ENCODE assay signal across 9 cellular contexts in the genomic region with DNA sequence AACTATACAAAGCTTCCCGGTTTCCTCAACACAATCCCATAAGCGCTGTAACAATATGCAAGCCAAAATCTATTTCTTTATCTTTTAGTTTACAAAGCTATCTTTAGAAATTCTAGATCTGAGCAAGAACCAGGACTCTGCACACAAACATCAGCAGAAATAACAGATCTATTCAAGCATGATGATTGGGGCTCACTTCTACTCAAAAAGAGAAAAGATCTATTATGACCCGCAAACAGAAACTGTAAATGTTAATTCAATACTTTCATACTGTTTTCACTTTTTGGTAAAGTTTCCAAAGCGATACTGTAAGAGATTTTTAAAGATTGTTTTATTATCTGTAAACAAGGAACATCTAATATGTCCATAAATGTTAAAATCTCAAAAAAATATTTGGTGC.
DNase-seq lines count a peak whose midpoint lies in the region; ATAC-seq and TF ChIP-seq lines count a peak whose summit lies in the region.
"Had no signal": no experiment of that assay in that cellular context is flagged by ENCODE, and none has a peak within 500 bp of the region (broad histone marks: within the 10 kb centered on the region; RNA-seq: fewer than 3 reads in every experiment).

No MANE protein-coding gene starts in this region.

- H3K79me2 ChIP-seq in Loucy (ENCODE audit: insufficient read depth, low read length) (peaks cover 50% of the 10 kb centered on the region), parathyroid adenoma (peaks cover 44% of the 10 kb centered on the region)

- H3K9ac ChIP-seq in Loucy (ENCODE audit: low read depth, low read length, poor library complexity, severe bottlenecking): peak overlapping the region; percentile 99
- peak overlapping the region; percentile 78 for H3K9ac ChIP-seq in parathyroid adenoma

- H3K4me3 ChIP-seq in Loucy (ENCODE audit: low read length, poor library complexity, severe bottlenecking) (peak overlapping the region; percentile 97), parathyroid adenoma (ENCODE audit: low read depth, low read length) (peak overlapping the region; percentile 81)

- no peaks in the 10 kb centered on the region for H3K27me3 Mint-ChIP-seq in effector memory CD8-positive, alpha-beta T cell
- H3K27me3 Mint-ChIP-seq: dendritic cell treated with granulocyte-macrophage colony-stimulating factor and Interleukin-4, amounts not matched to agents 40 ng/mL and 50 ng/mL, for 4 days had no signal

- no peaks in the 10 kb centered on the region for H3K9me3 ChIP-seq in Loucy (ENCODE audit: insufficient read depth, low read depth, low read length)
- no peaks in the 10 kb centered on the region for H3K9me3 ChIP-seq in parathyroid adenoma (ENCODE audit: control insufficient read depth, low read length)

- TF ChIP-seq CTCF in GM10266 (IDR thresholded peaks at IDR 0.05; ENCODE audit: control insufficient read depth, insufficient read depth, low read depth, missing control alignments): no peak
- no peak for TF ChIP-seq CTCF in Loucy (conservative IDR thresholded peaks at IDR 0.05; ENCODE audit: low read length)
- TF ChIP-seq CTCF in parathyroid adenoma (IDR thresholded peaks at IDR 0.05): no peak

- peak overlapping the region; percentile 88 for H3K4me2 ChIP-seq in Loucy (ENCODE audit: low read depth, low read length, poor library complexity, severe bottlenecking)
- H3K4me2 ChIP-seq in parathyroid adenoma (ENCODE audit: low read length): peak overlapping the region; percentile 81

- H3K4me1 ChIP-seq in Loucy (ENCODE audit: insufficient read depth, low read length, poor library complexity, severe bottlenecking): peaks cover 49% of the 10 kb centered on the region
- peaks cover 28% of the 10 kb centered on the region for H3K4me1 ChIP-seq in parathyroid adenoma

- no peaks in the 10 kb centered on the region for H3K9me2 ChIP-seq in Loucy (replicated peaks; ENCODE audit: low read depth, low read length)

- peaks cover 3% of the 10 kb centered on the region for H3K27me3 ChIP-seq in Loucy (ENCODE audit: insufficient read depth, low read length, poor library complexity, severe bottlenecking)
- no peaks in the 10 kb centered on the region for H3K27me3 ChIP-seq in parathyroid adenoma (ENCODE audit: control insufficient read depth, insufficient read depth, low read length)

- no peaks in the 10 kb centered on the region for H3K36me3 ChIP-seq in Loucy (ENCODE audit: insufficient read depth, low read length)
- H3K36me3 ChIP-seq in parathyroid adenoma (ENCODE audit: control insufficient read depth, insufficient read depth, low read length): no peaks in the 10 kb centered on the region

- peaks cover 39 to 58% of the 10 kb centered on the region in 2 donors for H3K4me1 Mint-ChIP-seq in effector memory CD8-positive, alpha-beta T cell (ENCODE audit: low read depth in 2 of 2)

- H4K20me1 ChIP-seq in Loucy (ENCODE audit: insufficient read depth, low read length, poor library complexity, severe bottlenecking): no peaks in the 10 kb centered on the region

- DNase-seq in GM10266 (ENCODE audit: extremely low spot score) (peak; percentile 25), NCI-H187 treated with DMSO at 0.1 percent for 48 hours (lab: John Stamatoyannopoulos, UW) (no peak), SW 1271 (lab: John Stamatoyannopoulos, UW) (no peak), NCI-H187 (lab: John Stamatoyannopoulos, UW) (no peak)
- DNase-seq in effector memory CD8-positive, alpha-beta T cell: no peak

- H3F3A ChIP-seq in Loucy (ENCODE audit: low read depth): no peaks in the 10 kb centered on the region

- peaks cover 17% of the 10 kb centered on the region for H3K36me3 Mint-ChIP-seq in effector memory CD8-positive, alpha-beta T cell (ENCODE audit: insufficient read depth)

- no peak overlapping the region for H2AFZ ChIP-seq in Loucy (ENCODE audit: low read length)
- no peak overlapping the region for H2AFZ ChIP-seq in parathyroid adenoma

- peak overlapping the region; percentile 92 to 95 for H3K4me3 Mint-ChIP-seq in effector memory CD8-positive, alpha-beta T cell

- no peaks in the 10 kb centered on the region for H3K9me3 Mint-ChIP-seq in effector memory CD8-positive, alpha-beta T cell
- H3K9me3 Mint-ChIP-seq: dendritic cell treated with granulocyte-macrophage colony-stimulating factor and Interleukin-4, amounts not matched to agents 40 ng/mL and 50 ng/mL, for 4 days had no signal

- H3K27ac Mint-ChIP-seq in effector memory CD8-positive, alpha-beta T cell: peak overlapping the region; percentile 90 to 99

- peak overlapping the region; percentile 95 for H3K27ac ChIP-seq in parathyroid adenoma

- ATAC-seq in effector memory CD8-positive, alpha-beta T cell (replicated peaks): no peak
- ATAC-seq in HG02884 (IDR thresholded peaks at IDR 0.05; ENCODE audit: unreplicated experiment): no peak
